ENCODE assay signal across 31 cellular contexts in the genomic region with DNA sequence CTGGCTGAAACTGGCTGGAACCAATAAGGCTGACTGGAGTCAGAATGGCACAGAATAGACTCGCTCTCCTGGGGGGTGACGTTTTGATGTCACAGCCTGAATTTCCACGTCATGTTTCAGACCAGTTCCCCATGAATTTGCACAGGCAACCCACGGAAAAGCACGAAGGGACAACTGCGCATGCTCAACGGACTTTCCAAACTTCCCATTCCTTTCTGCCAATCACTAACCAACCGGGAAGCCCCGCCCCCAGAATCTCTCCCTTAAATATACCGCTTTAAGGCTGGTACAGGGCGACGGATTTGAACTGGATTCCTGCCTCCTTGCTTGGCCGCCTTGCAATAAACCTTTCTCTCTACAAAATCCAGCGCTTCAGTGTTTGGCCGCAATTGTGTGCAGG.
"Had no signal": no experiment of that assay in that cellular context is flagged by ENCODE, and none has a peak within 500 bp of the region (broad histone marks: within the 10 kb centered on the region; RNA-seq: fewer than 3 reads in every experiment).

No MANE protein-coding gene starts in this region.

- H3K4me3 ChIP-seq: ascending aorta, breast epithelium, esophagus squamous epithelium, gastroesophageal sphincter, heart right ventricle had no signal

- H3K27me3 Mint-ChIP-seq: activated B cell treated with CpG ODN at 0.5 μM for 24 hours; activated CD8-positive, alpha-beta T cell treated with anti-CD3 and anti-CD28 coated beads for 36 hours; activated naive CD4-positive, alpha-beta T cell treated with anti-CD3 and anti-CD28 coated beads, Interleukin-2, amount 50 U/mL, for 24 hours; activated naive CD8-positive, alpha-beta T cell treated with anti-CD3 and anti-CD28 coated beads, Interleukin-2, amount 10 ng/mL, durations not matched to agents 7 days and 5 days; effector memory CD8-positive, alpha-beta T cell had no signal

- H3K4me1 Mint-ChIP-seq: activated B cell treated with CpG ODN at 0.5 μM for 24 hours; activated naive CD4-positive, alpha-beta T cell treated with anti-CD3 and anti-CD28 coated beads, Interleukin-2, amount 50 U/mL, for 24 hours; activated naive CD8-positive, alpha-beta T cell treated with anti-CD3 and anti-CD28 coated beads, Interleukin-2, amount 10 ng/mL, durations not matched to agents 7 days and 5 days had no signal

- H3K9me3 ChIP-seq: ascending aorta, breast epithelium, esophagus squamous epithelium, gastroesophageal sphincter, heart right ventricle had no signal

- ATAC-seq: activated CD4-positive, CD25-positive, alpha-beta regulatory T cell treated with anti-CD3 and anti-CD28 coated beads, Interleukin-2, amount 50 U/mL, for 24 hours; activated CD8-positive, alpha-beta T cell treated with anti-CD3 and anti-CD28 coated beads for 36 hours; effector memory CD8-positive, alpha-beta T cell; gastroesophageal sphincter; heart right ventricle had no signal

- H3K27ac ChIP-seq: ascending aorta, breast epithelium, epithelial cell of prostate, esophagus squamous epithelium, gastroesophageal sphincter, heart right ventricle, VCaP had no signal

- H3K36me3 ChIP-seq: ascending aorta, breast epithelium, esophagus squamous epithelium, heart right ventricle had no signal

- H3K36me3 Mint-ChIP-seq: activated naive CD4-positive, alpha-beta T cell treated with anti-CD3 and anti-CD28 coated beads, Interleukin-2, amount 50 U/mL, for 24 hours; activated naive CD8-positive, alpha-beta T cell treated with anti-CD3 and anti-CD28 coated beads, Interleukin-2, amount 10 ng/mL, durations not matched to agents 7 days and 5 days had no signal

- H3K9me3 Mint-ChIP-seq: activated B cell treated with CpG ODN at 0.5 μM for 24 hours; activated CD8-positive, alpha-beta T cell treated with anti-CD3 and anti-CD28 coated beads for 36 hours; activated naive CD4-positive, alpha-beta T cell treated with anti-CD3 and anti-CD28 coated beads for 36 hours; activated naive CD4-positive, alpha-beta T cell treated with anti-CD3 and anti-CD28 coated beads, Interleukin-2, amount 50 U/mL, for 24 hours; activated naive CD8-positive, alpha-beta T cell treated with anti-CD3 and anti-CD28 coated beads, Interleukin-2, amount 10 ng/mL, durations not matched to agents 7 days and 5 days; activated T-helper 1 cell treated with anti-CD3 and anti-CD28 coated beads, Interleukin-12 subunit alpha, Interleukin-12 subunit beta, Interleukin-2, Interleukin-4 antibody, amounts not matched to agents 30 ng/mL and 10 ng/mL and 1 ng/mL, durations not matched to agents 14 hours and 24 hours and 36 hours; activated T-helper 2 cell treated with anti-CD3 and anti-CD28 coated beads, Interferon-gamma antibody, Interleukin-2, Interleukin-4, amounts not matched to agents 10 μg/mL and 5 μg/mL and 100 μg/mL, durations not matched to agents 14 hours and 24 hours and 36 hours; brain had no signal

- FAIRE-seq: colon, TTC549 had no signal

- DNase-seq: activated B cell treated with CpG ODN at 0.5 μM for 24 hours; activated CD4-positive, alpha-beta T cell treated with anti-CD3 and anti-CD28 coated beads for 48 hours; activated CD4-positive, alpha-beta T cell treated with anti-CD3 and anti-CD28 coated beads, Interleukin-2, amount 50 U/mL, for 1 hour; activated CD4-positive, alpha-beta T cell treated with anti-CD3 and anti-CD28 coated beads, Interleukin-2, amount 50 U/mL, for 48 hours; activated CD8-positive, alpha-beta memory T cell treated with anti-CD3 and anti-CD28 coated beads for 24 hours; activated CD8-positive, alpha-beta T cell treated with anti-CD3 and anti-CD28 coated beads for 36 hours; activated effector memory CD4-positive, alpha-beta T cell treated with anti-CD3 and anti-CD28 coated beads, Interleukin-2, amount 50 U/mL, for 16 hours; activated naive CD4-positive, alpha-beta T cell treated with anti-CD3 and anti-CD28 coated beads for 36 hours; activated naive CD8-positive, alpha-beta T cell treated with anti-CD3 and anti-CD28 coated beads, Interleukin-2, amount 10 ng/mL, durations not matched to agents 7 days and 5 days; activated T-cell treated with anti-CD3 and anti-CD28 coated beads, Interleukin-2, amount 50 U/mL, for 1 hour; activated T-cell treated with anti-CD3 and anti-CD28 coated beads, Interleukin-2, amount 50 U/mL, for 48 hours; cortex of kidney; dermis blood vessel endothelial cell; effector CD4-positive, alpha-beta T cell; effector memory CD8-positive, alpha-beta T cell; esophagus squamous epithelium; foreskin melanocyte; heart right ventricle; T-helper 2 cell had no signal

- H3K4me3 Mint-ChIP-seq: activated B cell treated with CpG ODN at 0.5 μM for 24 hours; activated CD8-positive, alpha-beta T cell treated with anti-CD3 and anti-CD28 coated beads for 36 hours; activated naive CD4-positive, alpha-beta T cell treated with anti-CD3 and anti-CD28 coated beads for 36 hours; activated naive CD4-positive, alpha-beta T cell treated with anti-CD3 and anti-CD28 coated beads, Interleukin-2, amount 50 U/mL, for 24 hours; activated naive CD8-positive, alpha-beta T cell treated with anti-CD3 and anti-CD28 coated beads, Interleukin-2, amount 10 ng/mL, durations not matched to agents 7 days and 5 days; activated T-helper 1 cell treated with anti-CD3 and anti-CD28 coated beads, Interleukin-12 subunit alpha, Interleukin-12 subunit beta, Interleukin-2, Interleukin-4 antibody, amounts not matched to agents 30 ng/mL and 10 ng/mL and 1 ng/mL, durations not matched to agents 14 hours and 24 hours and 36 hours; brain; effector memory CD8-positive, alpha-beta T cell had no signal

- H3K4me1 ChIP-seq: ascending aorta, breast epithelium, esophagus squamous epithelium, gastroesophageal sphincter, heart right ventricle had no signal

- H3K27ac Mint-ChIP-seq: activated B cell treated with CpG ODN at 0.5 μM for 24 hours; activated CD8-positive, alpha-beta T cell treated with anti-CD3 and anti-CD28 coated beads for 36 hours; activated naive CD4-positive, alpha-beta T cell treated with anti-CD3 and anti-CD28 coated beads for 36 hours; activated naive CD4-positive, alpha-beta T cell treated with anti-CD3 and anti-CD28 coated beads, Interleukin-2, amount 50 U/mL, for 24 hours; activated naive CD8-positive, alpha-beta T cell treated with anti-CD3 and anti-CD28 coated beads, Interleukin-2, amount 10 ng/mL, durations not matched to agents 7 days and 5 days; activated T-helper 1 cell treated with anti-CD3 and anti-CD28 coated beads, Interleukin-12 subunit alpha, Interleukin-12 subunit beta, Interleukin-2, Interleukin-4 antibody, amounts not matched to agents 30 ng/mL and 10 ng/mL and 1 ng/mL, durations not matched to agents 14 hours and 24 hours and 36 hours; activated T-helper 2 cell treated with anti-CD3 and anti-CD28 coated beads, Interferon-gamma antibody, Interleukin-2, Interleukin-4, amounts not matched to agents 10 μg/mL and 5 μg/mL and 100 μg/mL, durations not matched to agents 14 hours and 24 hours and 36 hours; effector memory CD8-positive, alpha-beta T cell had no signal

- H3K27me3 ChIP-seq: ascending aorta, breast epithelium, esophagus squamous epithelium, gastroesophageal sphincter, heart right ventricle had no signal
